ENCODE assay signal across 10 cellular contexts in genomic region chr17:42010898-42011516, GRCh38. TPM values are rescaled to one million over a fixed set of nuclear protein-coding genes. Genes with fewer than 3 reads are reported as not detected.
A peak's percentile ranks its signal among the peaks of the same experiment; 100 is the strongest.
DNase-seq lines count a peak whose midpoint lies in the region; ATAC-seq, FAIRE-seq and TF ChIP-seq lines count a peak whose summit lies in the region.
"Had no signal": no experiment of that assay in that cellular context is flagged by ENCODE, and none has a peak within 500 bp of the region (broad histone marks: within the 10 kb centered on the region; RNA-seq: fewer than 3 reads in every experiment).

No MANE protein-coding gene starts in this region.

- H3K4me2 ChIP-seq in SK-N-SH, result no peak overlapping the region

- H3K27me3 ChIP-seq in SK-N-SH (ENCODE audit: insufficient read depth) (no peaks in the 10 kb centered on the region), stomach (no peaks in the 10 kb centered on the region)

- no peaks in the 10 kb centered on the region for H3K27me3 Mint-ChIP-seq in stimulated activated naive CD8-positive, alpha-beta T cell treated with anti-CD3 and anti-CD28 coated beads, Interleukin-15, Interleukin-2, amounts not matched to agents 100 ng/mL and 50 ng/mL, for 24 hours
- no peaks in the 10 kb centered on the region for H3K27me3 Mint-ChIP-seq in stimulated activated naive CD8-positive, alpha-beta T cell treated with anti-CD3 and anti-CD28 coated beads, Interleukin-15, amount 100 ng/mL, for 72 hours

- CTCF ChIA-PET in SK-N-SH (lab: Yijun Ruan, JAX), result interaction anchor here (3.1 kb wide), 1 partner anchor 13 kb away, joined by 14 read pairs; no protein-coding TSS in a partner anchor

- no peak for DNase-seq in stimulated activated naive CD8-positive, alpha-beta T cell treated with anti-CD3 and anti-CD28 coated beads, Interleukin-15, amount 100 ng/mL, for 72 hours
- DNase-seq in SK-N-SH, result peak; percentile 64
- DNase-seq in fibroblast of pulmonary artery (ENCODE audit: low read depth), result peak; percentile 55
- peak; percentile 40 for DNase-seq in urothelium cell line (ENCODE audit: low spot score)
- DNase-seq in stomach, result no peak
- no peak for DNase-seq in NCI-H2029 (lab: John Stamatoyannopoulos, UW)
- DNase-seq: activated T-cell treated with anti-CD3 and anti-CD28 coated beads for 4 hours, DMS53 had no signal

- H3K9me3 ChIP-seq in SK-N-SH, result no peaks in the 10 kb centered on the region
- H3K9me3 ChIP-seq in stomach, result no peaks in the 10 kb centered on the region

- H3K9ac ChIP-seq in SK-N-SH, result no peak overlapping the region

- no peak for FAIRE-seq in urothelium cell line (lab: Jason Lieb, UNC)

- no peaks in the 10 kb centered on the region for H3K9me3 Mint-ChIP-seq in stimulated activated naive CD8-positive, alpha-beta T cell treated with anti-CD3 and anti-CD28 coated beads, Interleukin-15, Interleukin-2, amounts not matched to agents 100 ng/mL and 50 ng/mL, for 24 hours
- H3K9me3 Mint-ChIP-seq in stimulated activated naive CD8-positive, alpha-beta T cell treated with anti-CD3 and anti-CD28 coated beads, Interleukin-15, amount 100 ng/mL, for 72 hours, result no peaks in the 10 kb centered on the region

- peaks cover 65% of the 10 kb centered on the region for H4K20me1 ChIP-seq in SK-N-SH (ENCODE audit: insufficient read depth)

- H3K4me3 Mint-ChIP-seq in stimulated activated naive CD8-positive, alpha-beta T cell treated with anti-CD3 and anti-CD28 coated beads, Interleukin-15, Interleukin-2, amounts not matched to agents 100 ng/mL and 50 ng/mL, for 24 hours, result no peak overlapping the region
- no peak overlapping the region for H3K4me3 Mint-ChIP-seq in stimulated activated naive CD8-positive, alpha-beta T cell treated with anti-CD3 and anti-CD28 coated beads, Interleukin-15, amount 100 ng/mL, for 72 hours

- no peak overlapping the region for H2AFZ ChIP-seq in SK-N-SH (ENCODE audit: low read depth)

- WGBS in SK-N-SH (ENCODE audit: low lambda C conversion rate), result 88% methylated on average over 3 of the region's 3 CpGs
- 88 to 96% (median 95%) methylated on average over 3 of the region's 3 CpGs for WGBS in stomach, 5 donors

- H3K27ac ChIP-seq in SK-N-SH (ENCODE audit: low read depth in 2 of 2, low read length in 1 of 2) (no peak overlapping the region), stomach (peak overlapping the region in 1 of 5 donors; percentile 56)

- no peak for TF ChIP-seq POLR2A in stomach (IDR thresholded peaks at IDR 0.05)

- H3K4me3 ChIP-seq in SK-N-SH (ENCODE audit: low read depth in 2 of 2, low read length in 1 of 2), result no peak overlapping the region
- no peak overlapping the region for H3K4me3 ChIP-seq in fibroblast of pulmonary artery (replicated peaks; ENCODE audit: low read depth, low read length)
- H3K4me3 ChIP-seq in stomach, result no peak overlapping the region

- POLR2A ChIA-PET in SK-N-SH (lab: Yijun Ruan, JAX), result no interaction called here

- no peaks in the 10 kb centered on the region for H3F3A ChIP-seq in SK-N-SH (replicated peaks; ENCODE audit: insufficient read depth)

- H3K4me1 ChIP-seq in SK-N-SH (ENCODE audit: control insufficient read depth in 1 of 2, insufficient read depth in 2 of 2, low read depth in 1 of 2, low read length in 1 of 2) (peaks cover 5% of the 10 kb centered on the region in 2 experiments; a peak in 3 of 4 replicates), stomach (peaks cover 24 to 93% (median 77%) of the 10 kb centered on the region in 4 donors)

- TF ChIP-seq EP300 in SK-N-SH (IDR thresholded peaks at IDR 0.05; ENCODE audit: borderline replicate concordance in 1 of 2, low read depth in 1 of 2, low read length in 1 of 2), result no peak
- no peak for TF ChIP-seq EP300 in stomach (IDR thresholded peaks at IDR 0.05)

- H3K36me3 Mint-ChIP-seq in stimulated activated naive CD8-positive, alpha-beta T cell treated with anti-CD3 and anti-CD28 coated beads, Interleukin-15, Interleukin-2, amounts not matched to agents 100 ng/mL and 50 ng/mL, for 24 hours (ENCODE audit: low read depth), result peaks cover 39% of the 10 kb centered on the region

- no peak for ATAC-seq in stimulated activated naive CD8-positive, alpha-beta T cell treated with anti-CD3 and anti-CD28 coated beads, Interleukin-15, amount 100 ng/mL, for 72 hours
- no peak for ATAC-seq in GM21447 (IDR thresholded peaks at IDR 0.05; ENCODE audit: unreplicated experiment)

- peaks cover 100% of the 10 kb centered on the region for H3K79me2 ChIP-seq in SK-N-SH (ENCODE audit: insufficient read depth)

- peak overlapping the region; percentile 61 for H3K27ac Mint-ChIP-seq in stimulated activated naive CD8-positive, alpha-beta T cell treated with anti-CD3 and anti-CD28 coated beads, Interleukin-15, Interleukin-2, amounts not matched to agents 100 ng/mL and 50 ng/mL, for 24 hours
- H3K27ac Mint-ChIP-seq in stimulated activated naive CD8-positive, alpha-beta T cell treated with anti-CD3 and anti-CD28 coated beads, Interleukin-15, amount 100 ng/mL, for 72 hours, result no peak overlapping the region

- intact Hi-C loops in stomach (cut with DNase I; ENCODE audit: low total_unique reads), result no loop called here

- H3K4me1 Mint-ChIP-seq in stimulated activated naive CD8-positive, alpha-beta T cell treated with anti-CD3 and anti-CD28 coated beads, Interleukin-15, Interleukin-2, amounts not matched to agents 100 ng/mL and 50 ng/mL, for 24 hours (ENCODE audit: low read depth), result peaks cover 64% of the 10 kb centered on the region
- peaks cover 55% of the 10 kb centered on the region for H3K4me1 Mint-ChIP-seq in stimulated activated naive CD8-positive, alpha-beta T cell treated with anti-CD3 and anti-CD28 coated beads, Interleukin-15, amount 100 ng/mL, for 72 hours

- no peak for TF ChIP-seq CTCF in SK-N-SH (IDR thresholded peaks at IDR 0.05)
- TF ChIP-seq CTCF in fibroblast of pulmonary artery (IDR thresholded peaks at IDR 0.05; ENCODE audit: low read length, missing control alignments), result no peak
- TF ChIP-seq CTCF in stomach (IDR thresholded peaks at IDR 0.05), result no peak

- no peaks in the 10 kb centered on the region for H3K9me2 ChIP-seq in SK-N-SH

- TF ChIP-seq RAD21 in SK-N-SH (IDR thresholded peaks at IDR 0.05; ENCODE audit: low read length), result no peak

- peaks cover 0 to 7% of the 10 kb centered on the region in 2 experiments for H3K36me3 ChIP-seq in SK-N-SH (replicated peaks in 1 of 2; ENCODE audit: control insufficient read depth in 1 of 2, insufficient read depth in 2 of 2, low read length in 1 of 2)
- H3K36me3 ChIP-seq in stomach, result peaks cover 0 to 10% (median 6%) of the 10 kb centered on the region in 4 donors

TF ChIP-seq in SK-N-SH, 30 proteins besides CTCF, POLR2A, EP300 and RAD21 (continues in another document):
- TF ChIP-seq SMC3 (IDR thresholded peaks at IDR 0.05; ENCODE audit: low read depth, low read length) (no peak), IRF3 (IDR thresholded peaks at IDR 0.05; ENCODE audit: low read depth, low read length) (no peak), YY1 (IDR thresholded peaks at IDR 0.05; ENCODE audit: low read depth) (no peak)

RNA-seq across cellular contexts. Expression of gene DNAJC7, which starts 6.2 kb away (rescaled TPM):
- polyA plus RNA-seq in SK-N-SH (2012; rRNA removed) (38.8 and 48.5 TPM in 2 replicates), stomach (10 to 100 TPM; 66.7 to 93.3 (median 74.5) TPM)
- 63.0 and 77.9 TPM in 2 replicates for polyA plus RNA-seq in SK-N-SH (2012; cell fraction: cytosol; rRNA removed)
- 24.5 and 41.2 TPM in 2 replicates for polyA plus RNA-seq in SK-N-SH (2012; cell fraction: nucleus; rRNA removed)
- total RNA-seq in stomach, result 100 to 1,000 TPM in 1 of 5 donors, 10 to 100 TPM in 4; 12.3 to 161 (median 61.6) TPM

RNA-seq across cellular contexts. Expression of gene NKIRAS2, which starts 8.9 kb away (rescaled TPM):
- polyA plus RNA-seq in SK-N-SH (2012; rRNA removed), result 89.8 and 91.8 TPM in 2 replicates
- 61.8 and 74.3 TPM in 2 replicates for polyA plus RNA-seq in SK-N-SH (2012; cell fraction: cytosol; rRNA removed)
- polyA plus RNA-seq in SK-N-SH (2012; cell fraction: nucleus; rRNA removed), result 56.1 and 72.7 TPM in 2 replicates
- total RNA-seq in stomach, result 10 to 100 TPM in 4 of 5 donors, 1 to 10 TPM in 1; 7.5 to 27.4 (median 19.6) TPM
- 10 to 100 TPM; 16.8 to 28.5 (median 27.6) TPM for polyA plus RNA-seq in stomach

RNA-seq across cellular contexts. Expression of gene C17orf113, which starts 39.4 kb away (rescaled TPM):
- polyA plus RNA-seq in SK-N-SH (2012; rRNA removed) (0.44 and 0.52 TPM in 2 replicates), stomach (under 1 TPM; 0.31 to 0.92 (median 0.68) TPM)
- polyA plus RNA-seq in SK-N-SH (2012; cell fraction: cytosol; rRNA removed), result 0.19 and 0.45 TPM in 2 replicates
- polyA plus RNA-seq in SK-N-SH (2012; cell fraction: nucleus; rRNA removed), result 0.83 and 0.94 TPM in 2 replicates
- 1 to 10 TPM in 3 of 5 donors, not detected in 2; 1.8 to 5.2 (median 2.5) TPM for total RNA-seq in stomach

RNA-seq across cellular contexts. Expression of gene CNP, which starts 44.4 kb away (rescaled TPM):
- polyA plus RNA-seq in SK-N-SH (2012; rRNA removed) (44.8 and 54.8 TPM in 2 replicates), stomach (10 to 100 TPM; 27.3 to 29.1 (median 29.0) TPM)
- 24.4 and 36.0 TPM in 2 replicates for polyA plus RNA-seq in SK-N-SH (2012; cell fraction: cytosol; rRNA removed)
- 47.8 and 67.5 TPM in 2 replicates for polyA plus RNA-seq in SK-N-SH (2012; cell fraction: nucleus; rRNA removed)
- total RNA-seq in stomach, result 10 to 100 TPM; 21.0 to 47.2 (median 30.7) TPM

Comparison
In these comparisons a context has a peak if more than half of its experiments do, and no peak if none do; other contexts are left out.
1. DNase-seq: peak in SK-N-SH (single experiment), fibroblast of pulmonary artery (single experiment) and urothelium cell line (single experiment); none in stimulated activated naive CD8-positive, alpha-beta T cell treated with anti-CD3 and anti-CD28 coated beads, Interleukin-15, amount 100 ng/mL, for 72 hours (0 of 2), stomach (single experiment) and NCI-H2029 (single experiment).